1 cellular context compared by ENCODE assay signal in the genomic region with DNA sequence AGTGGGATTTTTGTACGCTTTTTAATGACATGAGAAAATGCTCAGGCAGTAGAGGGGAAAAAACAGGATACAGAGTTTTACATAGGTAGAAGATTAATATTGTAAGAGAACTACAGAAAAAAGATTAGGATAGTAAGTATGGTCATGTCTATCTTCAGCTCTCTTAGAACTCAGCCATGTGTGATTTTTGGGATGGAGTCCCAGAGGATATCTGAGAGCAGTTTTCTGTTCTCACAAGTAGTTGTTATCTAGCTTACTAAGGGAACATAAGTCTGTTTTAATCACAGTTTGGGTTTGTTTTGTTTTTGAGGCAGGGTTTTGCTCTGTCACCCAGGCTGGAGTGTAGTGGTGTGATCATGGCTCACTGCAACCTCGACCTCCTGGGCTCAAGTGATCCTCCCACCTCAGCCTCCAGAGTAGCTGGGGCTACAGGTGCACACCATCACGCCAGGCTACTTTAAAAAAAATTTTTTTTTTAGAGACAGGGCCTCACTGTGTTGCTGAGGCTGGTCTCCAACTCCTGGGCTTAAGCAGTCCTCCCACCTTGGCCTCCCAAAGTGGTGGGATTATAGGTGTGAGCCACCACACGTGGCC.
TF ChIP-seq lines count a peak whose summit lies in the region.

No MANE protein-coding gene starts in this region.

TF ChIP-seq in HepG2, 621 proteins besides CTCF, POLR2A, EP300 and RAD21:
- TF ChIP-seq, protein P1, sequence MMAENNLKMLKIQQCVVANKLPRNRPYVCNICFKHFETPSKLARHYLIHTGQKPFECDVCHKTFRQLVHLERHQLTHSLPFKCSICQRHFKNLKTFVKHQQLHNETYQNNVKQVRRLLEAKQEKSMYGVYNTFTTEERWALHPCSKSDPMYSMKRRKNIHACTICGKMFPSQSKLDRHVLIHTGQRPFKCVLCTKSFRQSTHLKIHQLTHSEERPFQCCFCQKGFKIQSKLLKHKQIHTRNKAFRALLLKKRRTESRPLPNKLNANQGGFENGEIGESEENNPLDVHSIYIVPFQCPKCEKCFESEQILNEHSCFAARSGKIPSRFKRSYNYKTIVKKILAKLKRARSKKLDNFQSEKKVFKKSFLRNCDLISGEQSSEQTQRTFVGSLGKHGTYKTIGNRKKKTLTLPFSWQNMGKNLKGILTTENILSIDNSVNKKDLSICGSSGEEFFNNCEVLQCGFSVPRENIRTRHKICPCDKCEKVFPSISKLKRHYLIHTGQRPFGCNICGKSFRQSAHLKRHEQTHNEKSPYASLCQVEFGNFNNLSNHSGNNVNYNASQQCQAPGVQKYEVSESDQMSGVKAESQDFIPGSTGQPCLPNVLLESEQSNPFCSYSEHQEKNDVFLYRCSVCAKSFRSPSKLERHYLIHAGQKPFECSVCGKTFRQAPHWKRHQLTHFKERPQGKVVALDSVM (CRISPR knock-in tag; IDR thresholded peaks at IDR 0.05) = peak; percentile 82
